ENCODE assay signal across 39 cellular contexts in the genomic region with DNA sequence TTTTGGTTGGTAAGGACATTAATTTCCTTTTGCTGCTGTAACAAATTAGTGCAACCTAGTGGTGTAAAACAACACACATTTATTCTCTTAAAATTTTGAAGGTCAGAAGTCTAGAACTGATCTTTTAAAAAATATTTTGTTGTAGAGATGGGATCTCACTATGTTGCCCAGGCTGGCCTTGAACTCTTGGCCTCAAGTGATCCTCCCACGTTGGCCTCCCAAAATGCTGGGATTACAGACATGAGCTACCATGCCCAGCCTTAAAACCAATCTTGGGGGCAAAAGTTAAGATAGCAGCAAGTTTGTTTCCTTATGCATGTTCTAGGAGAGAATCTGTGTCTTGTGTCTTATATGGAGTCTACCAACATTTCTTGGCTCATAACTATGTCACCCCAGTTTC.
"Had no signal": no experiment of that assay in that cellular context is flagged by ENCODE, and none has a peak within 500 bp of the region (broad histone marks: within the 10 kb centered on the region; RNA-seq: fewer than 3 reads in every experiment).

No MANE protein-coding gene starts in this region.

- H3K9me3 ChIP-seq: ascending aorta had no signal

- H3K4me3 ChIP-seq: ascending aorta, cardiac muscle cell had no signal

- ATAC-seq: activated CD4-positive, alpha-beta T cell treated with anti-CD3 and anti-CD28 coated beads for 36 hours; activated CD4-positive, CD25-positive, alpha-beta regulatory T cell treated with anti-CD3 and anti-CD28 coated beads, Interleukin-2, amount 50 U/mL, for 24 hours; activated CD8-positive, alpha-beta memory T cell treated with anti-CD3 and anti-CD28 coated beads, Interleukin-2, amount 10 ng/mL, durations not matched to agents 7 days and 5 days; activated CD8-positive, alpha-beta T cell treated with anti-CD3 and anti-CD28 coated beads, Interleukin-2, amount 10 ng/mL, durations not matched to agents 7 days and 5 days; activated naive CD8-positive, alpha-beta T cell treated with anti-CD3 and anti-CD28 coated beads, Interleukin-2, amount 50 U/mL, for 24 hours had no signal

- FAIRE-seq: bronchial epithelial cell, TTC549 had no signal

- H3K4me3 Mint-ChIP-seq: activated CD4-positive, alpha-beta memory T cell treated with anti-CD3 and anti-CD28 coated beads, Interleukin-2, amount 10 ng/mL, durations not matched to agents 7 days and 5 days; activated CD4-positive, alpha-beta T cell treated with anti-CD3 and anti-CD28 coated beads for 36 hours; activated CD4-positive, alpha-beta T cell treated with anti-CD3 and anti-CD28 coated beads, Interleukin-2, amount 10 ng/mL, durations not matched to agents 7 days and 5 days; activated CD8-positive, alpha-beta memory T cell treated with anti-CD3 and anti-CD28 coated beads, Interleukin-2, amount 10 ng/mL, durations not matched to agents 7 days and 5 days; activated CD8-positive, alpha-beta T cell treated with anti-CD3 and anti-CD28 coated beads, Interleukin-2, amount 10 ng/mL, durations not matched to agents 7 days and 5 days; activated naive CD4-positive, alpha-beta T cell treated with anti-CD3 and anti-CD28 coated beads, Interleukin-2, amount 10 ng/mL, durations not matched to agents 7 days and 5 days; activated naive CD4-positive, alpha-beta T cell treated with anti-CD3 and anti-CD28 coated beads, Interleukin-2, amount 50 U/mL, for 24 hours; activated naive CD8-positive, alpha-beta T cell; activated naive CD8-positive, alpha-beta T cell treated with anti-CD3 and anti-CD28 coated beads, Interleukin-2, amount 10 ng/mL, durations not matched to agents 7 days and 5 days; activated naive CD8-positive, alpha-beta T cell treated with anti-CD3 and anti-CD28 coated beads, Interleukin-2, amount 50 U/mL, for 24 hours; activated T-cell treated with anti-CD3 and anti-CD28 coated beads, Interleukin-2, amount 50 U/mL, for 24 hours; brain; central memory CD8-positive, alpha-beta T cell; T-helper 1 cell treated with Interleukin-12 subunit alpha and Interleukin-12 subunit beta and Interleukin-4 antibody, amounts not matched to agents 30 μg/mL and 1 μg/mL, for 36 hours; T-helper 2 cell treated with Interferon-gamma antibody and Interleukin-4, amounts not matched to agents 5 μg/mL and 100 μg/mL, for 36 hours had no signal

- H3K4me1 Mint-ChIP-seq: activated CD4-positive, alpha-beta memory T cell treated with anti-CD3 and anti-CD28 coated beads, Interleukin-2, amount 10 ng/mL, durations not matched to agents 7 days and 5 days; activated CD4-positive, alpha-beta T cell treated with anti-CD3 and anti-CD28 coated beads for 36 hours; activated CD4-positive, alpha-beta T cell treated with anti-CD3 and anti-CD28 coated beads, Interleukin-2, amount 10 ng/mL, durations not matched to agents 7 days and 5 days; activated CD8-positive, alpha-beta memory T cell treated with anti-CD3 and anti-CD28 coated beads, Interleukin-2, amount 10 ng/mL, durations not matched to agents 7 days and 5 days; activated naive CD4-positive, alpha-beta T cell treated with anti-CD3 and anti-CD28 coated beads, Interleukin-2, amount 10 ng/mL, durations not matched to agents 7 days and 5 days; activated naive CD8-positive, alpha-beta T cell treated with anti-CD3 and anti-CD28 coated beads, Interleukin-2, amount 50 U/mL, for 24 hours; brain had no signal

- H3K27me3 Mint-ChIP-seq: activated CD4-positive, alpha-beta memory T cell treated with anti-CD3 and anti-CD28 coated beads, Interleukin-2, amount 10 ng/mL, durations not matched to agents 7 days and 5 days; activated CD4-positive, alpha-beta T cell treated with anti-CD3 and anti-CD28 coated beads for 36 hours; activated CD4-positive, alpha-beta T cell treated with anti-CD3 and anti-CD28 coated beads, Interleukin-2, amount 10 ng/mL, durations not matched to agents 7 days and 5 days; activated CD8-positive, alpha-beta memory T cell treated with anti-CD3 and anti-CD28 coated beads, Interleukin-2, amount 10 ng/mL, durations not matched to agents 7 days and 5 days; activated naive CD4-positive, alpha-beta T cell treated with anti-CD3 and anti-CD28 coated beads, Interleukin-2, amount 10 ng/mL, durations not matched to agents 7 days and 5 days; activated naive CD4-positive, alpha-beta T cell treated with anti-CD3 and anti-CD28 coated beads, Interleukin-2, amount 50 U/mL, for 24 hours; activated naive CD8-positive, alpha-beta T cell; activated naive CD8-positive, alpha-beta T cell treated with anti-CD3 and anti-CD28 coated beads, Interleukin-2, amount 10 ng/mL, durations not matched to agents 7 days and 5 days; activated naive CD8-positive, alpha-beta T cell treated with anti-CD3 and anti-CD28 coated beads, Interleukin-2, amount 50 U/mL, for 24 hours; activated T-cell treated with anti-CD3 and anti-CD28 coated beads, Interleukin-2, amount 50 U/mL, for 24 hours; brain; central memory CD8-positive, alpha-beta T cell had no signal

- H3K27ac ChIP-seq: ascending aorta, cardiac muscle cell, VCaP had no signal

- H3K27ac Mint-ChIP-seq: activated CD4-positive, alpha-beta memory T cell treated with anti-CD3 and anti-CD28 coated beads, Interleukin-2, amount 10 ng/mL, durations not matched to agents 7 days and 5 days; activated CD4-positive, alpha-beta T cell treated with anti-CD3 and anti-CD28 coated beads for 36 hours; activated CD4-positive, alpha-beta T cell treated with anti-CD3 and anti-CD28 coated beads, Interleukin-2, amount 10 ng/mL, durations not matched to agents 7 days and 5 days; activated CD8-positive, alpha-beta memory T cell treated with anti-CD3 and anti-CD28 coated beads, Interleukin-2, amount 10 ng/mL, durations not matched to agents 7 days and 5 days; activated CD8-positive, alpha-beta T cell treated with anti-CD3 and anti-CD28 coated beads, Interleukin-2, amount 10 ng/mL, durations not matched to agents 7 days and 5 days; activated naive CD4-positive, alpha-beta T cell treated with anti-CD3 and anti-CD28 coated beads, Interleukin-2, amount 10 ng/mL, durations not matched to agents 7 days and 5 days; activated naive CD8-positive, alpha-beta T cell; activated naive CD8-positive, alpha-beta T cell treated with anti-CD3 and anti-CD28 coated beads, Interleukin-2, amount 10 ng/mL, durations not matched to agents 7 days and 5 days; activated naive CD8-positive, alpha-beta T cell treated with anti-CD3 and anti-CD28 coated beads, Interleukin-2, amount 50 U/mL, for 24 hours; activated T-cell treated with anti-CD3 and anti-CD28 coated beads, Interleukin-2, amount 50 U/mL, for 24 hours; activated T-helper 2 cell treated with anti-CD3 and anti-CD28 coated beads, Interferon-gamma antibody, Interleukin-2, Interleukin-4, amounts not matched to agents 10 μg/mL and 5 μg/mL and 100 μg/mL, durations not matched to agents 14 hours and 24 hours and 36 hours; brain; T-helper 1 cell treated with Interleukin-12 subunit alpha and Interleukin-12 subunit beta and Interleukin-4 antibody, amounts not matched to agents 30 μg/mL and 1 μg/mL, for 36 hours; T-helper 2 cell treated with Interferon-gamma antibody and Interleukin-4, amounts not matched to agents 5 μg/mL and 100 μg/mL, for 36 hours had no signal

- H3K4me1 ChIP-seq: ascending aorta had no signal

- H3K27me3 ChIP-seq: ascending aorta, cardiac muscle cell had no signal

- DNase-seq: activated CD4-positive, alpha-beta memory T cell treated with anti-CD3 and anti-CD28 coated beads, Interleukin-2, amount 10 ng/mL, durations not matched to agents 7 days and 5 days; activated CD4-positive, alpha-beta T cell treated with anti-CD3 and anti-CD28 coated beads for 1 hour; activated CD4-positive, alpha-beta T cell treated with anti-CD3 and anti-CD28 coated beads for 36 hours; activated CD4-positive, alpha-beta T cell treated with anti-CD3 and anti-CD28 coated beads for 48 hours; activated CD4-positive, alpha-beta T cell treated with anti-CD3 and anti-CD28 coated beads, Interleukin-2, amount 10 ng/mL, durations not matched to agents 7 days and 5 days; activated CD4-positive, alpha-beta T cell treated with anti-CD3 and anti-CD28 coated beads, Interleukin-2, amount 50 U/mL, for 48 hours; activated CD4-positive, CD25-positive, alpha-beta regulatory T cell; activated CD8-positive, alpha-beta memory T cell treated with anti-CD3 and anti-CD28 coated beads for 24 hours; activated CD8-positive, alpha-beta memory T cell treated with anti-CD3 and anti-CD28 coated beads, Interleukin-2, amount 10 ng/mL, durations not matched to agents 7 days and 5 days; activated CD8-positive, alpha-beta memory T cell treated with anti-CD3 and anti-CD28 coated beads, Interleukin-2, amount 50 U/mL, for 48 hours; activated CD8-positive, alpha-beta T cell treated with anti-CD3 and anti-CD28 coated beads, Interleukin-2, amount 10 ng/mL, durations not matched to agents 7 days and 5 days; activated effector memory CD4-positive, alpha-beta T cell treated with Interleukin-2 at 50 U/mL for 16 hours; activated gamma-delta T cell; activated naive CD4-positive, alpha-beta T cell treated with anti-CD3 and anti-CD28 coated beads, Interleukin-2, amount 10 ng/mL, durations not matched to agents 7 days and 5 days; activated naive CD4-positive, alpha-beta T cell treated with Interleukin-2 at 50 U/mL for 16 hours; activated naive CD8-positive, alpha-beta T cell treated with anti-CD3 and anti-CD28 coated beads, Interleukin-2, amount 10 ng/mL, durations not matched to agents 7 days and 5 days; activated naive CD8-positive, alpha-beta T cell treated with anti-CD3 and anti-CD28 coated beads, Interleukin-2, amount 50 U/mL, for 24 hours; activated T-cell treated with anti-CD3 and anti-CD28 coated beads, Interleukin-2, amount 50 U/mL, for 24 hours; activated T-cell treated with anti-CD3 and anti-CD28 coated beads, Interleukin-2, amount 50 U/mL, for 48 hours; amygdala; anterior cingulate cortex; caudate nucleus; cerebellar nuclear complex; T-helper 1 cell; T-helper 2 cell; T-helper 9 cell had no signal

- H3K9me3 Mint-ChIP-seq: activated naive CD4-positive, alpha-beta T cell treated with anti-CD3 and anti-CD28 coated beads, Interleukin-2, amount 10 ng/mL, durations not matched to agents 7 days and 5 days; activated naive CD4-positive, alpha-beta T cell treated with anti-CD3 and anti-CD28 coated beads, Interleukin-2, amount 50 U/mL, for 24 hours; activated naive CD8-positive, alpha-beta T cell treated with anti-CD3 and anti-CD28 coated beads, Interleukin-2, amount 50 U/mL, for 24 hours; activated T-cell treated with anti-CD3 and anti-CD28 coated beads, Interleukin-2, amount 50 U/mL, for 24 hours; central memory CD8-positive, alpha-beta T cell; T-helper 1 cell treated with Interleukin-12 subunit alpha and Interleukin-12 subunit beta and Interleukin-4 antibody, amounts not matched to agents 30 μg/mL and 1 μg/mL, for 36 hours had no signal
